23 cellular contexts compared by ENCODE assay signal in genomic region chr2:218021536-218022071, GRCh38. TPM values are rescaled to one million over a fixed set of nuclear protein-coding genes. Genes with fewer than 3 reads are reported as not detected.
DNase-seq lines count a peak whose midpoint lies in the region; ATAC-seq, FAIRE-seq and TF ChIP-seq lines count a peak whose summit lies in the region.
"Had no signal": no experiment of that assay in that cellular context is flagged by ENCODE, and none has a peak within 500 bp of the region (broad histone marks: within the 10 kb centered on the region; RNA-seq: fewer than 3 reads in every experiment).

No MANE protein-coding gene starts in this region.

- H4K20me1 ChIP-seq in HepG2 (ENCODE audit: insufficient read depth, low read length), result no peaks in the 10 kb centered on the region

- no peak overlapping the region for H3K9ac ChIP-seq in HepG2 (ENCODE audit: insufficient read depth, low read depth, low read length)

- TF ChIP-seq CTCF in HepG2 (CRISPR knock-in tag; IDR thresholded peaks at IDR 0.05) (no peak), right lobe of liver (IDR thresholded peaks at IDR 0.05) (no peak), heart right ventricle (IDR thresholded peaks at IDR 0.05) (no peak), pancreas (IDR thresholded peaks at IDR 0.05) (no peak)

- no peaks in the 10 kb centered on the region for H3K36me3 ChIP-seq in HepG2 (replicated peaks in 1 of 2; ENCODE audit: control insufficient read depth in 1 of 2, insufficient read depth in 2 of 2, low read length in 2 of 2)
- H3K36me3 ChIP-seq in right lobe of liver, result no peaks in the 10 kb centered on the region
- no peaks in the 10 kb centered on the region for H3K36me3 ChIP-seq in heart right ventricle
- H3K36me3 ChIP-seq in pancreas, result no peaks in the 10 kb centered on the region

- FAIRE-seq in HepG2 (lab: Jason Lieb, UNC), result no peak
- no peak for FAIRE-seq in pancreas (lab: Jason Lieb, UNC)
- FAIRE-seq: A204.1, endometrium, keratinocyte had no signal

- H3K27me3 ChIP-seq in HepG2 (ENCODE audit: control insufficient read depth in 1 of 2, insufficient read depth in 2 of 2, low read length in 2 of 2), result peaks cover 3 to 57% of the 10 kb centered on the region in 2 experiments; a peak in 4 of 5 replicates
- no peaks in the 10 kb centered on the region for H3K27me3 ChIP-seq in right lobe of liver
- H3K27me3 ChIP-seq in heart right ventricle, result no peaks in the 10 kb centered on the region
- no peaks in the 10 kb centered on the region for H3K27me3 ChIP-seq in pancreas
- H3K27me3 ChIP-seq: hepatocyte had no signal

- DNase-seq in HepG2 (ENCODE audit: low spot score) (no peak), right lobe of liver (no peak), heart right ventricle (peak; percentile 63 to 69), pancreas (peak in 5 of 6 donors; percentile 3 to 54 (median 23)), amniotic stem cell (lab: John Stamatoyannopoulos, UW) (no peak), MV-4-11 (lab: John Stamatoyannopoulos, UW) (no peak)
- no peak for DNase-seq in effector memory CD8-positive, alpha-beta T cell
- DNase-seq: activated CD8-positive, alpha-beta T cell treated with anti-CD3 and anti-CD28 coated beads, Interleukin-2, amount 10 ng/mL, durations not matched to agents 7 days and 5 days; activated naive CD4-positive, alpha-beta T cell treated with anti-CD3 and anti-CD28 coated beads, Interleukin-2, amount 10 ng/mL, durations not matched to agents 7 days and 5 days; activated T-cell treated with anti-CD3 and anti-CD28 coated beads, Interleukin-2, amount 50 U/mL, for 24 hours; C1 segment of cervical spinal cord; GOT3; mesenchymal stem cell; NCI-H1436; NCI-H526 treated with DMSO at 0.1 percent for 48 hours; SHP77 treated with DMSO at 0.1 percent for 48 hours; stimulated activated naive B cell treated with anti-CD40 and anti-IgM and Interleukin-4, amounts not matched to agents 10 μg/mL and 1 μg/mL and 100 μg/mL, for 72 hours; trophoblast cell had no signal

- ATAC-seq in HepG2 (peak; percentile 10; the same call in 2 of the 3 replicates), right lobe of liver (no peak), heart right ventricle (peak; percentile 69 to 88 (median 82)), pancreas (no peak), GM18868 (IDR thresholded peaks at IDR 0.05; ENCODE audit: unreplicated experiment) (no peak)
- ATAC-seq in effector memory CD8-positive, alpha-beta T cell (replicated peaks), result no peak
- ATAC-seq: activated CD8-positive, alpha-beta T cell treated with anti-CD3 and anti-CD28 coated beads, Interleukin-2, amount 10 ng/mL, durations not matched to agents 7 days and 5 days had no signal

- no TSS peak for BruUV-seq in HepG2 (replicated peaks; lab: Mats Ljungman, UMichigan)

- H3K4me2 ChIP-seq in HepG2 (ENCODE audit: low read depth, low read length), result no peak overlapping the region
- H3K4me2 ChIP-seq: hepatocyte had no signal

- no peak overlapping the region for H2AFZ ChIP-seq in HepG2 (ENCODE audit: low read length)
- H2AFZ ChIP-seq: hepatocyte had no signal

- peaks cover 0 to 4% of the 10 kb centered on the region in 2 donors for H3K27me3 Mint-ChIP-seq in effector memory CD8-positive, alpha-beta T cell
- H3K27me3 Mint-ChIP-seq: activated T-cell treated with anti-CD3 and anti-CD28 coated beads, Interleukin-2, amount 50 U/mL, for 24 hours; stimulated activated naive B cell treated with anti-CD40 and anti-IgM and Interleukin-4, amounts not matched to agents 10 μg/mL and 1 μg/mL and 100 μg/mL, for 72 hours had no signal

- H3K4me1 Mint-ChIP-seq in effector memory CD8-positive, alpha-beta T cell (ENCODE audit: low read depth in 2 of 2), result no peaks in the 10 kb centered on the region
- H3K4me1 Mint-ChIP-seq: activated naive CD4-positive, alpha-beta T cell treated with anti-CD3 and anti-CD28 coated beads, Interleukin-2, amount 10 ng/mL, durations not matched to agents 7 days and 5 days had no signal

- no peak overlapping the region for H3K27ac Mint-ChIP-seq in effector memory CD8-positive, alpha-beta T cell
- H3K27ac Mint-ChIP-seq: activated CD8-positive, alpha-beta T cell treated with anti-CD3 and anti-CD28 coated beads, Interleukin-2, amount 10 ng/mL, durations not matched to agents 7 days and 5 days; activated naive CD4-positive, alpha-beta T cell treated with anti-CD3 and anti-CD28 coated beads, Interleukin-2, amount 10 ng/mL, durations not matched to agents 7 days and 5 days; activated T-cell treated with anti-CD3 and anti-CD28 coated beads, Interleukin-2, amount 50 U/mL, for 24 hours; stimulated activated naive B cell treated with anti-CD40 and anti-IgM and Interleukin-4, amounts not matched to agents 10 μg/mL and 1 μg/mL and 100 μg/mL, for 72 hours had no signal

- in situ Hi-C loops in HepG2 (cut with HindIII; ENCODE audit: extremely low pct_ligation_motif_present, low pct_unique_long_range_greater_than_20kb), result no loop called here

- WGBS in HepG2 (ENCODE audit: low lambda C conversion rate), result 3% methylated on average over 9 of the region's 12 CpGs
- WGBS in right lobe of liver (ENCODE audit: insufficient coverage, low coverage, low lambda C conversion rate, missing lambda C conversion rate), result 76% methylated on average over 4 of the region's 12 CpGs
- 41 to 66% methylated on average over 12 of the region's 12 CpGs for whole genome bisulfite sequencing in heart right ventricle, 2 donors
- WGBS in pancreas, 2 donors, result 89 to 90% methylated on average over 12 of the region's 12 CpGs

- H3K36me3 Mint-ChIP-seq in effector memory CD8-positive, alpha-beta T cell (ENCODE audit: insufficient read depth), result no peaks in the 10 kb centered on the region
- H3K36me3 Mint-ChIP-seq: activated naive CD4-positive, alpha-beta T cell treated with anti-CD3 and anti-CD28 coated beads, Interleukin-2, amount 10 ng/mL, durations not matched to agents 7 days and 5 days; stimulated activated naive B cell treated with anti-CD40 and anti-IgM and Interleukin-4, amounts not matched to agents 10 μg/mL and 1 μg/mL and 100 μg/mL, for 72 hours had no signal

- H3K9me3 ChIP-seq in HepG2 (ENCODE audit: low read length) (no peaks in the 10 kb centered on the region), right lobe of liver (no peaks in the 10 kb centered on the region), heart right ventricle (no peaks in the 10 kb centered on the region), pancreas (no peaks in the 10 kb centered on the region)

- POLR2A ChIA-PET in HepG2 (lab: Yijun Ruan, JAX), result no interaction called here

- TF ChIP-seq RAD21 in HepG2 (CRISPR knock-in tag; IDR thresholded peaks at IDR 0.05), result no peak

- H3K9me3 Mint-ChIP-seq in effector memory CD8-positive, alpha-beta T cell, result no peaks in the 10 kb centered on the region
- H3K9me3 Mint-ChIP-seq: activated naive CD4-positive, alpha-beta T cell treated with anti-CD3 and anti-CD28 coated beads, Interleukin-2, amount 10 ng/mL, durations not matched to agents 7 days and 5 days; activated T-cell treated with anti-CD3 and anti-CD28 coated beads, Interleukin-2, amount 50 U/mL, for 24 hours; stimulated activated naive B cell treated with anti-CD40 and anti-IgM and Interleukin-4, amounts not matched to agents 10 μg/mL and 1 μg/mL and 100 μg/mL, for 72 hours had no signal

- CTCF ChIA-PET in HepG2 (lab: Yijun Ruan, JAX; ENCODE audit: low intra/inter-chr PET ratio, low total read pairs), result no interaction called here

- intact Hi-C loops in HepG2 (cut with micrococcal nuclease; ENCODE audit: unreplicated experiment) (no loop called here), right lobe of liver (cut with DNase I) (no loop called here), heart right ventricle (cut with DNase I) (no loop called here), pancreas (cut with DNase I) (no loop called here)

- H3K4me1 ChIP-seq in HepG2 (ENCODE audit: insufficient read depth, low read length) (no peaks in the 10 kb centered on the region), right lobe of liver (peaks cover 0 to 16% (median 4%) of the 10 kb centered on the region in 4 donors), heart right ventricle (peaks cover 15 to 96% (median 45%) of the 10 kb centered on the region in 9 donors), pancreas (peaks cover 13 to 25% (median 22%) of the 10 kb centered on the region in 3 donors)

- H3K4me3 Mint-ChIP-seq in effector memory CD8-positive, alpha-beta T cell, result no peak overlapping the region
- H3K4me3 Mint-ChIP-seq: activated CD8-positive, alpha-beta T cell treated with anti-CD3 and anti-CD28 coated beads, Interleukin-2, amount 10 ng/mL, durations not matched to agents 7 days and 5 days; activated naive CD4-positive, alpha-beta T cell treated with anti-CD3 and anti-CD28 coated beads, Interleukin-2, amount 10 ng/mL, durations not matched to agents 7 days and 5 days; activated T-cell treated with anti-CD3 and anti-CD28 coated beads, Interleukin-2, amount 50 U/mL, for 24 hours; stimulated activated naive B cell treated with anti-CD40 and anti-IgM and Interleukin-4, amounts not matched to agents 10 μg/mL and 1 μg/mL and 100 μg/mL, for 72 hours had no signal

- H3K27ac ChIP-seq in HepG2 (ENCODE audit: extremely low read length, insufficient read depth, low read length) (no peak overlapping the region), right lobe of liver (no peak overlapping the region), heart right ventricle (peak overlapping the region in 9 of 10 donors; percentile 31 to 90 (median 83)), pancreas (no peak overlapping the region)
- H3K27ac ChIP-seq: hepatocyte had no signal

- TF ChIP-seq POLR2A in HepG2 (IDR thresholded peaks at IDR 0.05; ENCODE audit: insufficient read depth in 1 of 2, low read depth in 2 of 2, low read length in 2 of 2), result no peak
- TF ChIP-seq POLR2A in right lobe of liver (IDR thresholded peaks at IDR 0.05), result no peak

- TF ChIP-seq EP300 in HepG2 (IDR thresholded peaks at IDR 0.05; ENCODE audit: low read depth in 2 of 2, low read length in 2 of 2) (no peak), HepG2 (CRISPR knock-in tag; IDR thresholded peaks at IDR 0.05; ENCODE audit: borderline replicate concordance) (no peak)

- H3K4me3 ChIP-seq in HepG2 (replicated peaks in 1 of 3; ENCODE audit: insufficient read depth in 1 of 3, low read depth in 2 of 3, low read length in 3 of 3) (no peak overlapping the region), right lobe of liver (no peak overlapping the region), heart right ventricle (no peak overlapping the region), pancreas (no peak overlapping the region)
- H3K4me3 ChIP-seq: hepatocyte had no signal

- H3K79me2 ChIP-seq in HepG2 (ENCODE audit: insufficient read depth, low read length), result no peaks in the 10 kb centered on the region
- H3K79me2 ChIP-seq: hepatocyte had no signal

RNA-seq across cellular contexts. Expression of gene TNS1, which starts 18.8 kb away (rescaled TPM):
- total RNA-seq in HepG2 (2016; rRNA removed; fragmentation: Illumina TruSeq; extraction: Trizol) (1.9 TPM in 2 replicates), right lobe of liver (100 to 1,000 TPM in 3 of 6 experiments, 10 to 100 TPM in 3; 68.4 to 209 (median 99.2) TPM), heart right ventricle (100 to 1,000 TPM; 583 to 844 (median 738) TPM), pancreas (100 to 1,000 TPM in 4 of 6 donors, 10 to 100 TPM in 2; 90.4 to 166 (median 114) TPM)
- total RNA-seq in HepG2 (2016; cell fraction: cytosol; rRNA removed; fragmentation: Illumina TruSeq; extraction: Trizol; ENCODE audit: low read depth), result 0.51 and 0.71 TPM in 2 replicates
- total RNA-seq in HepG2 (2016; cell fraction: insoluble cytoplasmic fraction; rRNA removed; fragmentation: Illumina TruSeq; extraction: Trizol), result 1.1 and 1.7 TPM in 2 replicates
- total RNA-seq in HepG2 (2016; cell fraction: membrane; rRNA removed; fragmentation: Illumina TruSeq; extraction: Trizol), result 1.9 and 2.2 TPM in 2 replicates
- 3.7 and 4.7 TPM in 2 replicates for total RNA-seq in HepG2 (2016; cell fraction: nucleus; rRNA removed; fragmentation: Illumina TruSeq; extraction: Trizol)
- polyA plus RNA-seq in HepG2 (2011; rRNA removed) (118 and 127 TPM in 2 replicates), heart right ventricle (100 to 1,000 TPM in 1 of 2 donors, 10 to 100 TPM in 1; 64.6 to 244 TPM), pancreas (10 to 100 TPM; 38.5 to 93.7 TPM)
- 72.1 and 78.8 TPM in 2 replicates for polyA plus RNA-seq in HepG2 (2011; cell fraction: cytosol; rRNA removed)
- 302 and 373 TPM in 2 replicates for polyA plus RNA-seq in HepG2 (2011; cell fraction: nucleus; rRNA removed)
- 63.6 and 87.8 TPM in 2 replicates for polyA plus RNA-seq in HepG2 (2012)
- 0.35 and 0.62 TPM in 2 replicates for polyA plus RNA-seq in HepG2 (2016; cell fraction: cytosol; fragmentation: Illumina TruSeq; extraction: Trizol; ENCODE audit: low read depth)
- 1.3 and 1.7 TPM in 2 replicates for polyA plus RNA-seq in HepG2 (2016; cell fraction: insoluble cytoplasmic fraction; fragmentation: Illumina TruSeq; extraction: Trizol; ENCODE audit: low read depth)
- 0.73 and 0.90 TPM in 2 replicates for polyA plus RNA-seq in HepG2 (2016; cell fraction: membrane; fragmentation: Illumina TruSeq; extraction: Trizol; ENCODE audit: low read depth)
- 1.9 and 2.0 TPM in 2 replicates for polyA plus RNA-seq in HepG2 (2016; cell fraction: nucleus; fragmentation: Illumina TruSeq; extraction: Trizol; ENCODE audit: insufficient read depth, low read depth)
- polyA minus RNA-seq in HepG2 (2011; rRNA and poly(A)+ RNA removed; ENCODE audit: low replicate concordance), result 3.6 and 445 TPM in 2 replicates
- polyA minus RNA-seq in HepG2 (2011; cell fraction: cytosol; rRNA and poly(A)+ RNA removed), result 116 and 155 TPM in 2 replicates
- 504 and 544 TPM in 2 replicates for polyA minus RNA-seq in HepG2 (2011; cell fraction: nucleus; rRNA and poly(A)+ RNA removed)

RNA-seq across cellular contexts. Expression of gene RUFY4, which starts 47.4 kb away (rescaled TPM):
- not detected in 2 replicates for total RNA-seq in HepG2 (2016; rRNA removed; fragmentation: Illumina TruSeq; extraction: Trizol)
- not detected in 2 replicates for total RNA-seq in HepG2 (2016; cell fraction: cytosol; rRNA removed; fragmentation: Illumina TruSeq; extraction: Trizol; ENCODE audit: low read depth)
- total RNA-seq in HepG2 (2016; cell fraction: insoluble cytoplasmic fraction; rRNA removed; fragmentation: Illumina TruSeq; extraction: Trizol), result not detected in 2 replicates
- not detected in 2 replicates for total RNA-seq in HepG2 (2016; cell fraction: membrane; rRNA removed; fragmentation: Illumina TruSeq; extraction: Trizol)
- total RNA-seq in HepG2 (2016; cell fraction: nucleus; rRNA removed; fragmentation: Illumina TruSeq; extraction: Trizol), result not detected in 2 replicates
- polyA plus RNA-seq in HepG2 (2011; rRNA removed), result not detected in 2 replicates
- not detected in 2 replicates for polyA plus RNA-seq in HepG2 (2011; cell fraction: cytosol; rRNA removed)
- polyA plus RNA-seq in HepG2 (2011; cell fraction: nucleus; rRNA removed), result 0.05 and 0.19 TPM in 2 replicates
- polyA plus RNA-seq in HepG2 (2012), result not detected in 2 replicates
- not detected in 2 replicates for polyA plus RNA-seq in HepG2 (2016; cell fraction: cytosol; fragmentation: Illumina TruSeq; extraction: Trizol; ENCODE audit: low read depth)
- polyA plus RNA-seq in HepG2 (2016; cell fraction: insoluble cytoplasmic fraction; fragmentation: Illumina TruSeq; extraction: Trizol; ENCODE audit: low read depth), result not detected in 2 replicates
- not detected in 2 replicates for polyA plus RNA-seq in HepG2 (2016; cell fraction: membrane; fragmentation: Illumina TruSeq; extraction: Trizol; ENCODE audit: low read depth)
- polyA plus RNA-seq in HepG2 (2016; cell fraction: nucleus; fragmentation: Illumina TruSeq; extraction: Trizol; ENCODE audit: insufficient read depth, low read depth), result not detected in 2 replicates
- polyA minus RNA-seq in HepG2 (2011; rRNA and poly(A)+ RNA removed; ENCODE audit: low replicate concordance), result 0.33 TPM in 1 of 2 replicates, not detected in the other
- not detected in 2 replicates for polyA minus RNA-seq in HepG2 (2011; cell fraction: cytosol; rRNA and poly(A)+ RNA removed)
- not detected in 2 replicates for polyA minus RNA-seq in HepG2 (2011; cell fraction: nucleus; rRNA and poly(A)+ RNA removed)
- under 1 TPM in 3 of 6 experiments, not detected in 3; 0.11 to 0.55 (median 0.23) TPM for total RNA-seq in right lobe of liver
- total RNA-seq in heart right ventricle, result under 1 TPM in 1 of 10 donors, not detected in 9; 0.21 TPM
- not detected for polyA plus RNA-seq in heart right ventricle
- under 1 TPM in 1 of 6 donors, not detected in 5; 0.31 TPM for total RNA-seq in pancreas
- polyA plus RNA-seq in pancreas, result under 1 TPM in 1 of 2 donors, not detected in 1; 0.08 TPM
- polyA plus RNA-seq: keratinocyte had no signal

Comparison
In these comparisons a context has a peak if more than half of its experiments do, and no peak if none do; other contexts are left out.
1. ATAC-seq: peak in HepG2 (single experiment) and heart right ventricle (8 of 8); none in right lobe of liver (0 of 4), pancreas (0 of 4), GM18868 (single experiment) and effector memory CD8-positive, alpha-beta T cell (single experiment).
2. RNA of gene TNS1, which starts 18.8 kb away (total RNA-seq): 583 to 844 TPM in heart right ventricle, 90.4 to 166 TPM in pancreas and 68.4 to 209 TPM in right lobe of liver; 0.51 to 4.7 TPM in HepG2; every median in the first group is over 10 times any median in the second.
3. DNase-seq: peak in heart right ventricle (2 of 2) and pancreas (5 of 6); none in HepG2 (single experiment), right lobe of liver (0 of 3), effector memory CD8-positive, alpha-beta T cell (0 of 3), amniotic stem cell (single experiment) and MV-4-11 (single experiment).
4. H3K27ac ChIP-seq: peak in heart right ventricle (9 of 10); none in HepG2 (single experiment), right lobe of liver (0 of 3) and pancreas (0 of 4).